ENCODE assay signal across 22 cellular contexts in genomic region chr14:73903028-73903427, GRCh38.
"Had no signal": no experiment of that assay in that cellular context is flagged by ENCODE, and none has a peak within 500 bp of the region (broad histone marks: within the 10 kb centered on the region; RNA-seq: fewer than 3 reads in every experiment).

No MANE protein-coding gene starts in this region.

- H3K4me3 ChIP-seq: dorsolateral prefrontal cortex, left ventricle myocardium inferior, lung, psoas muscle, spleen, thoracic aorta, transverse colon had no signal

- H3K9me3 ChIP-seq: left ventricle myocardium inferior, psoas muscle, spleen, thoracic aorta, transverse colon had no signal

- H3K27ac Mint-ChIP-seq: nephron had no signal

- H3K4me1 Mint-ChIP-seq: immature natural killer cell; naive B cell; nephron; stimulated activated naive B cell treated with anti-CD40 and anti-IgM and Interleukin-4, amounts not matched to agents 10 μg/mL and 1 μg/mL and 100 μg/mL, for 72 hours; stimulated activated naive CD8-positive, alpha-beta T cell treated with anti-CD3 and anti-CD28 coated beads, Interleukin-15, amount 100 ng/mL, for 72 hours had no signal

- DNase-seq: cortex of kidney; dorsolateral prefrontal cortex; effector CD8-positive, alpha-beta T cell; foreskin fibroblast; immature natural killer cell; kidney; left cardiac atrium; left ventricle myocardium inferior; mesendoderm; naive B cell; psoas muscle; retina; spleen; stimulated activated CD4-positive, alpha-beta T cell treated with anti-CD3 and anti-CD28 coated beads, Interleukin-2, amount 100 ng/mL, for 24 hours; stimulated activated CD4-positive, alpha-beta T cell treated with anti-CD3 and anti-CD28 coated beads, Interleukin-4, amount 100 ng/mL, for 4 hours; stimulated activated naive B cell treated with anti-CD40 and anti-IgM and Interleukin-4, amounts not matched to agents 10 μg/mL and 1 μg/mL and 100 μg/mL, for 72 hours; stimulated activated naive CD8-positive, alpha-beta T cell treated with anti-CD3 and anti-CD28 coated beads, Interleukin-15, amount 100 ng/mL, for 72 hours; transverse colon had no signal

- H3K4me3 Mint-ChIP-seq: immature natural killer cell; naive B cell; nephron; stimulated activated naive B cell treated with anti-CD40 and anti-IgM and Interleukin-4, amounts not matched to agents 10 μg/mL and 1 μg/mL and 100 μg/mL, for 72 hours; stimulated activated naive CD8-positive, alpha-beta T cell treated with anti-CD3 and anti-CD28 coated beads, Interleukin-15, amount 100 ng/mL, for 72 hours had no signal

- H3K27me3 ChIP-seq: dorsolateral prefrontal cortex, spleen, transverse colon had no signal

- H3K9me3 Mint-ChIP-seq: immature natural killer cell; naive B cell; nephron; stimulated activated naive B cell treated with anti-CD40 and anti-IgM and Interleukin-4, amounts not matched to agents 10 μg/mL and 1 μg/mL and 100 μg/mL, for 72 hours; stimulated activated naive CD8-positive, alpha-beta T cell treated with anti-CD3 and anti-CD28 coated beads, Interleukin-15, amount 100 ng/mL, for 72 hours had no signal

- ATAC-seq: left cardiac atrium; psoas muscle; sciatic nerve; stimulated activated naive B cell treated with anti-CD40 and anti-IgM and Interleukin-4, amounts not matched to agents 10 μg/mL and 1 μg/mL and 100 μg/mL, for 72 hours; stimulated activated naive CD8-positive, alpha-beta T cell treated with anti-CD3 and anti-CD28 coated beads, Interleukin-15, amount 100 ng/mL, for 72 hours had no signal

- H3K27me3 Mint-ChIP-seq: naive B cell; stimulated activated naive B cell treated with anti-CD40 and anti-IgM and Interleukin-4, amounts not matched to agents 10 μg/mL and 1 μg/mL and 100 μg/mL, for 72 hours; stimulated activated naive CD8-positive, alpha-beta T cell treated with anti-CD3 and anti-CD28 coated beads, Interleukin-15, amount 100 ng/mL, for 72 hours had no signal

- H3K27ac ChIP-seq: left ventricle myocardium inferior, psoas muscle, spleen, thoracic aorta, transverse colon had no signal

- H3K4me1 ChIP-seq: left ventricle myocardium inferior, transverse colon had no signal
